Comparison of ENCODE assay signal across 1 cellular context in genomic region chr6:27545271-27546046, GRCh38.
TF ChIP-seq lines count a peak whose summit lies in the region.

No MANE protein-coding gene starts in this region.

TF ChIP-seq in K562, 482 proteins besides CTCF, POLR2A, EP300 and RAD21 (continued from another document and continues in another):
- TF ChIP-seq ZBTB5 (IDR thresholded peaks at IDR 0.05) (peak; percentile 73), SPI1 (IDR thresholded peaks at IDR 0.05; ENCODE audit: borderline replicate concordance, low read depth, low read length) (no peak), ZNF197 (CRISPR knock-in tag; IDR thresholded peaks at IDR 0.05; ENCODE audit: low read depth) (no peak), ZKSCAN1 (IDR thresholded peaks at IDR 0.05; ENCODE audit: low read depth, low read length) (peak; percentile 76), CTCFL (IDR thresholded peaks at IDR 0.05; ENCODE audit: borderline replicate concordance, insufficient read depth, low read depth, low read length, poor library complexity, severe bottlenecking) (no peak), NCOA6 (IDR thresholded peaks at IDR 0.05) (no peak), ID3 (CRISPR knock-in tag; IDR thresholded peaks at IDR 0.05) (no peak), ID3 (tag; IDR thresholded peaks at IDR 0.05) (0 out of 2 replicates have a peak, but pooled peaks have one; percentile 77), E2F3 (CRISPR knock-in tag; IDR thresholded peaks at IDR 0.05) (peak; percentile 87), PKNOX1 (IDR thresholded peaks at IDR 0.05) (no peak), ZNF583 (CRISPR knock-in tag; IDR thresholded peaks at IDR 0.05) (no peak), E2F6 (IDR thresholded peaks at IDR 0.05; ENCODE audit: borderline replicate concordance in 1 of 2, extremely low read depth in 1 of 2, insufficient read depth in 1 of 2, insufficient read length in 1 of 2, low read depth in 1 of 2, low read length in 1 of 2, poor library complexity in 1 of 2, severe bottlenecking in 1 of 2) (peak; percentile 57 to 63), PATZ1 (CRISPR knock-in tag; IDR thresholded peaks at IDR 0.05; ENCODE audit: borderline replicate concordance) (no peak), MECOM (CRISPR knock-in tag; IDR thresholded peaks at IDR 0.05) (no peak), ZNF668 (CRISPR knock-in tag; IDR thresholded peaks at IDR 0.05) (no peak), ZBTB7A (IDR thresholded peaks at IDR 0.05; ENCODE audit: borderline replicate concordance, control insufficient read depth, low read depth, low read length) (no peak), ZNF212 (CRISPR knock-in tag; IDR thresholded peaks at IDR 0.05) (no peak), PREB (CRISPR knock-in tag; IDR thresholded peaks at IDR 0.05) (peak; percentile 15; the same call in 1 of the 2 replicates), HMG20B (CRISPR knock-in tag; IDR thresholded peaks at IDR 0.05) (no peak), HMGXB4 (CRISPR knock-in tag; IDR thresholded peaks at IDR 0.05) (peak; percentile 98), ZNF395 (CRISPR knock-in tag; IDR thresholded peaks at IDR 0.05) (no peak), USF1 (CRISPR knock-in tag; IDR thresholded peaks at IDR 0.05) (peak; percentile 44; the same call in 1 of the 2 replicates), ZNF143 (CRISPR knock-in tag; IDR thresholded peaks at IDR 0.05) (no peak), FOXJ3 (CRISPR knock-in tag; IDR thresholded peaks at IDR 0.05) (no peak), E4F1 (CRISPR knock-in tag; IDR thresholded peaks at IDR 0.05; ENCODE audit: borderline replicate concordance) (no peak), FOXP1 (CRISPR knock-in tag; IDR thresholded peaks at IDR 0.05) (no peak; the same call in 1 of the 2 replicates), ZNF121 (CRISPR knock-in tag; conservative IDR thresholded peaks at IDR 0.05) (no peak), ZBTB43 (CRISPR knock-in tag; IDR thresholded peaks at IDR 0.05) (no peak), NUFIP1 (IDR thresholded peaks at IDR 0.05; ENCODE audit: partially characterized antibody) (no peak), FUS (optimal IDR thresholded peaks at IDR 0.05; ENCODE audit: low read depth, low read length) (no peak), ZNF217 (CRISPR knock-in tag; IDR thresholded peaks at IDR 0.05) (no peak), RUNX1 (IDR thresholded peaks at IDR 0.05; ENCODE audit: low read depth) (no peak), ZNF384 (IDR thresholded peaks at IDR 0.05; ENCODE audit: low read depth, low read length) (no peak), EHMT2 (IDR thresholded peaks at IDR 0.05) (no peak; the same call in 1 of the 2 replicates), MTA2 (IDR thresholded peaks at IDR 0.05; ENCODE audit: low read depth) (no peak), SMC3 (conservative IDR thresholded peaks at IDR 0.05; ENCODE audit: insufficient read depth, low read depth, low read length) (0 out of 2 replicates have a peak, but pooled peaks have one; percentile 4), ZBTB33 (CRISPR knock-in tag; IDR thresholded peaks at IDR 0.05) (peak; percentile 71)
